15 cellular contexts compared by ENCODE assay signal in genomic region chr12:6775185-6775770, GRCh38. TPM values are rescaled to one million over a fixed set of nuclear protein-coding genes. Genes with fewer than 3 reads are reported as not detected.
DNase-seq lines count a peak whose midpoint lies in the region; ATAC-seq and TF ChIP-seq lines count a peak whose summit lies in the region.
"Had no signal": no experiment of that assay in that cellular context is flagged by ENCODE, and none has a peak within 500 bp of the region (broad histone marks: within the 10 kb centered on the region; RNA-seq: fewer than 3 reads in every experiment).

No MANE protein-coding gene starts in this region.

- H3K27me3 Mint-ChIP-seq in activated CD4-positive, alpha-beta T cell treated with anti-CD3 and anti-CD28 coated beads for 36 hours: peaks cover 5% of the 10 kb centered on the region
- H3K27me3 Mint-ChIP-seq in activated naive CD8-positive, alpha-beta T cell treated with anti-CD3 and anti-CD28 coated beads for 36 hours: peaks cover 51% of the 10 kb centered on the region
- peaks cover 23% of the 10 kb centered on the region for H3K27me3 Mint-ChIP-seq in neural crest cell (ENCODE audit: low read depth)

- H3K4me1 Mint-ChIP-seq in activated CD4-positive, alpha-beta T cell treated with anti-CD3 and anti-CD28 coated beads for 36 hours: peaks cover 89% of the 10 kb centered on the region
- H3K4me1 Mint-ChIP-seq in activated naive CD8-positive, alpha-beta T cell treated with anti-CD3 and anti-CD28 coated beads for 36 hours: peaks cover 83% of the 10 kb centered on the region
- peaks cover 44% of the 10 kb centered on the region for H3K4me1 Mint-ChIP-seq in neural crest cell

- CTCF ChIA-PET in activated CD4-positive, alpha-beta T cell treated with anti-CD3 and anti-CD28 coated beads for 36 hours (lab: Charles Lee): interaction anchor here (1.1 to 2.1 kb wide), 3 partner anchors 9 to 17 kb away, joined by 3 to 8 read pairs (median 7); partner anchors contain the start of genes CD4 and PTMS

- peaks cover 47% of the 10 kb centered on the region for H3K36me3 Mint-ChIP-seq in activated CD4-positive, alpha-beta T cell treated with anti-CD3 and anti-CD28 coated beads for 36 hours (ENCODE audit: low read depth)
- peaks cover 50% of the 10 kb centered on the region for H3K36me3 Mint-ChIP-seq in activated naive CD8-positive, alpha-beta T cell treated with anti-CD3 and anti-CD28 coated beads for 36 hours
- H3K36me3 Mint-ChIP-seq in neural crest cell (ENCODE audit: low read depth): peaks cover 17% of the 10 kb centered on the region

- no peak for ATAC-seq in activated CD4-positive, alpha-beta T cell treated with anti-CD3 and anti-CD28 coated beads for 36 hours
- no peak for ATAC-seq in HG02610 (IDR thresholded peaks at IDR 0.05; ENCODE audit: unreplicated experiment)

- POLR2A ChIA-PET in activated CD4-positive, alpha-beta T cell treated with anti-CD3 and anti-CD28 coated beads for 36 hours (lab: Charles Lee): interaction anchor here (1.0 kb wide), 1 partner anchor 8 kb away, joined by 3 read pairs; no protein-coding TSS in a partner anchor

- TF ChIP-seq CTCF in neural crest cell (conservative IDR thresholded peaks at IDR 0.05): no peak

- no peaks in the 10 kb centered on the region for H3K9me3 Mint-ChIP-seq in activated CD4-positive, alpha-beta T cell treated with anti-CD3 and anti-CD28 coated beads for 36 hours (ENCODE audit: low read depth)
- H3K9me3 Mint-ChIP-seq in activated naive CD8-positive, alpha-beta T cell treated with anti-CD3 and anti-CD28 coated beads for 36 hours: no peaks in the 10 kb centered on the region
- H3K9me3 Mint-ChIP-seq in neural crest cell: no peaks in the 10 kb centered on the region

- H3K27ac Mint-ChIP-seq in activated CD4-positive, alpha-beta T cell treated with anti-CD3 and anti-CD28 coated beads for 36 hours: peak overlapping the region; percentile 84
- H3K27ac Mint-ChIP-seq in activated naive CD8-positive, alpha-beta T cell treated with anti-CD3 and anti-CD28 coated beads for 36 hours: peak overlapping the region; percentile 97
- H3K27ac Mint-ChIP-seq in neural crest cell (ENCODE audit: unreplicated experiment): no peak overlapping the region

- DNase-seq in activated CD4-positive, alpha-beta T cell treated with anti-CD3 and anti-CD28 coated beads for 36 hours: no peak
- no peak for DNase-seq in activated CD4-positive, alpha-beta T cell treated with anti-CD3 and anti-CD28 coated beads for 1 hour
- peak; percentile 10 for DNase-seq in HuH-7.5 (ENCODE audit: low spot score)
- no peak for DNase-seq in activated naive CD8-positive, alpha-beta T cell treated with anti-CD3 and anti-CD28 coated beads for 36 hours
- DNase-seq in neural crest cell (ENCODE audit: low read depth, low spot score): no peak
- DNase-seq in GDM1 (lab: John Stamatoyannopoulos, UW): no peak
- no peak for DNase-seq in NOMO-1 treated with dmso at 0.1 percent for 144 hours (lab: John Stamatoyannopoulos, UW; ENCODE audit: unreplicated experiment)
- DNase-seq: cerebellar nuclear complex, GM23248, NCI-H1436, occipital lobe, PC-9 had no signal

- intact Hi-C loops in activated CD4-positive, alpha-beta T cell treated with anti-CD3 and anti-CD28 coated beads for 36 hours (cut with DNase I, micrococcal nuclease): loop anchor here in 1 of 2 experiments (5.0 kb wide), 3 partner anchors 53 to 158 kb away; partner anchors contain the start of genes COPS7A and ZNF384

- H3K4me3 Mint-ChIP-seq in activated CD4-positive, alpha-beta T cell treated with anti-CD3 and anti-CD28 coated beads for 36 hours: peak overlapping the region; percentile 86
- peak overlapping the region; percentile 91 for H3K4me3 Mint-ChIP-seq in activated naive CD8-positive, alpha-beta T cell treated with anti-CD3 and anti-CD28 coated beads for 36 hours
- peak overlapping the region; percentile 77 for H3K4me3 Mint-ChIP-seq in neural crest cell

RNA-seq across cellular contexts. Expression of gene LAG3, which starts 3.0 kb away (rescaled TPM):
- total RNA-seq in activated CD4-positive, alpha-beta T cell treated with anti-CD3 and anti-CD28 coated beads for 36 hours: 10 to 100 TPM; 88.2 to 93.9 TPM
- total RNA-seq in activated naive CD8-positive, alpha-beta T cell treated with anti-CD3 and anti-CD28 coated beads for 36 hours: 10 to 100 TPM; 64.8 to 67.7 TPM
- total RNA-seq in neural crest cell: 4.7 and 4.9 TPM in 2 replicates
- total RNA-seq: GM23248, occipital lobe had no signal

RNA-seq across cellular contexts. Expression of gene PTMS, which starts 9.1 kb away (rescaled TPM):
- total RNA-seq in activated CD4-positive, alpha-beta T cell treated with anti-CD3 and anti-CD28 coated beads for 36 hours: 100 to 1,000 TPM in 1 of 2 experiments, 10 to 100 TPM in 1; 62.2 to 105 TPM
- 10 to 100 TPM; 23.3 to 25.1 TPM for total RNA-seq in activated naive CD8-positive, alpha-beta T cell treated with anti-CD3 and anti-CD28 coated beads for 36 hours
- total RNA-seq in neural crest cell: 629 and 669 TPM in 2 replicates

RNA-seq across cellular contexts. Expression of gene CD4, which starts 14.1 kb away (rescaled TPM):
- total RNA-seq in activated CD4-positive, alpha-beta T cell treated with anti-CD3 and anti-CD28 coated beads for 36 hours: 100 to 1,000 TPM; 206 to 211 TPM
- total RNA-seq in activated naive CD8-positive, alpha-beta T cell treated with anti-CD3 and anti-CD28 coated beads for 36 hours: 1 to 10 TPM; 2.2 to 2.5 TPM
- total RNA-seq in neural crest cell: 3.8 and 4.1 TPM in 2 replicates
- total RNA-seq: endothelial cell of umbilical vein, GM23248, lung microvascular endothelial cell had no signal

RNA-seq across cellular contexts. Expression of gene MLF2, which starts 22.3 kb away (rescaled TPM):
- total RNA-seq in activated CD4-positive, alpha-beta T cell treated with anti-CD3 and anti-CD28 coated beads for 36 hours: 100 to 1,000 TPM; 142 to 144 TPM
- 100 to 1,000 TPM; 134 to 141 TPM for total RNA-seq in activated naive CD8-positive, alpha-beta T cell treated with anti-CD3 and anti-CD28 coated beads for 36 hours
- total RNA-seq in neural crest cell: 203 and 217 TPM in 2 replicates

RNA-seq across cellular contexts. Expression of gene GPR162, which starts 46.3 kb away (rescaled TPM):
- total RNA-seq in activated CD4-positive, alpha-beta T cell treated with anti-CD3 and anti-CD28 coated beads for 36 hours: under 1 TPM; 0.11 to 0.26 TPM
- total RNA-seq in activated naive CD8-positive, alpha-beta T cell treated with anti-CD3 and anti-CD28 coated beads for 36 hours: under 1 TPM; 0.54 to 0.76 TPM
- total RNA-seq in neural crest cell: 16.4 and 17.4 TPM in 2 replicates

Comparison
In these comparisons a context has a peak if more than half of its experiments do, and no peak if none do; other contexts are left out.
1. RNA of gene LAG3, which starts 3.0 kb away (total RNA-seq): 88.2 to 93.9 TPM in activated CD4-positive, alpha-beta T cell treated with anti-CD3 and anti-CD28 coated beads for 36 hours and 64.8 to 67.7 TPM in activated naive CD8-positive, alpha-beta T cell treated with anti-CD3 and anti-CD28 coated beads for 36 hours; 4.7 to 4.9 TPM in neural crest cell; every median in the first group is over 10 times any median in the second.
2. RNA of gene CD4, which starts 14.1 kb away (total RNA-seq): 206 to 211 TPM in activated CD4-positive, alpha-beta T cell treated with anti-CD3 and anti-CD28 coated beads for 36 hours; 3.8 to 4.1 TPM in neural crest cell and 2.2 to 2.5 TPM in activated naive CD8-positive, alpha-beta T cell treated with anti-CD3 and anti-CD28 coated beads for 36 hours; every median in the first group is over 10 times any median in the second.
3. Peak in every context shown above with its lines, with median percentiles within 50 percentile points of each other: H3K4me3 Mint-ChIP-seq.